ENCODE assay signal across 23 cellular contexts in genomic region chr4:1175635-1176229, GRCh38.
"Had no signal": no experiment of that assay in that cellular context is flagged by ENCODE, and none has a peak within 500 bp of the region (broad histone marks: within the 10 kb centered on the region; RNA-seq: fewer than 3 reads in every experiment).

No MANE protein-coding gene starts in this region.

- DNase-seq: activated CD4-positive, alpha-beta T cell treated with anti-CD3 and anti-CD28 coated beads, Interleukin-2, amount 10 ng/mL, durations not matched to agents 7 days and 5 days; activated CD8-positive, alpha-beta memory T cell treated with anti-CD3 and anti-CD28 coated beads, Interleukin-2, amount 50 U/mL, for 48 hours; activated CD8-positive, alpha-beta T cell treated with anti-CD3 and anti-CD28 coated beads, Interleukin-2, amount 10 ng/mL, durations not matched to agents 7 days and 5 days; activated gamma-delta T cell; activated T-cell treated with anti-CD3 and anti-CD28 coated beads, Interleukin-2, amount 50 U/mL, for 48 hours; amygdala; endodermal cell; foreskin keratinocyte; hypothalamus; stimulated activated CD4-positive, alpha-beta T cell treated with anti-CD3 and anti-CD28 coated beads, Interleukin-12 subunit alpha, Interleukin-12 subunit beta, amount 100 ng/mL, for 4 hours; stimulated activated CD4-positive, alpha-beta T cell treated with anti-CD3 and anti-CD28 coated beads, Interleukin-1b, Interleukin-23, amount 100 ng/mL, for 48 hours; stimulated activated naive CD4-positive, alpha-beta T cell treated with Interleukin-2 at 50 U/mL for 16 hours; substantia nigra; T-cell; T-helper 9 cell had no signal

- H3K27me3 ChIP-seq: pancreas had no signal

- ATAC-seq: activated CD4-positive, CD25-positive, alpha-beta regulatory T cell treated with anti-CD3 and anti-CD28 coated beads, Interleukin-2, amount 50 U/mL, for 24 hours; activated CD8-positive, alpha-beta T cell treated with anti-CD3 and anti-CD28 coated beads, Interleukin-2, amount 10 ng/mL, durations not matched to agents 7 days and 5 days; foreskin keratinocyte; left lobe of liver; SK-N-SH treated with all-trans-retinoic acid at 6 μM for 48 hours had no signal

- H3K27ac Mint-ChIP-seq: activated CD4-positive, alpha-beta T cell treated with anti-CD3 and anti-CD28 coated beads, Interleukin-2, amount 10 ng/mL, durations not matched to agents 7 days and 5 days; activated CD8-positive, alpha-beta T cell treated with anti-CD3 and anti-CD28 coated beads, Interleukin-2, amount 10 ng/mL, durations not matched to agents 7 days and 5 days; activated naive CD8-positive, alpha-beta T cell; endodermal cell; T-cell had no signal

- H3K9me3 ChIP-seq: pancreas, tibial nerve had no signal

- H3K4me3 Mint-ChIP-seq: activated CD4-positive, alpha-beta T cell treated with anti-CD3 and anti-CD28 coated beads, Interleukin-2, amount 10 ng/mL, durations not matched to agents 7 days and 5 days; activated CD8-positive, alpha-beta T cell treated with anti-CD3 and anti-CD28 coated beads, Interleukin-2, amount 10 ng/mL, durations not matched to agents 7 days and 5 days; activated naive CD8-positive, alpha-beta T cell; endodermal cell; T-cell had no signal

- H3K36me3 ChIP-seq: pancreas, tibial nerve had no signal

- H3K4me3 ChIP-seq: dorsolateral prefrontal cortex, pancreas, tibial nerve had no signal

- H3K27ac ChIP-seq: epithelial cell of prostate, foreskin keratinocyte, pancreas had no signal
